9 cellular contexts compared by ENCODE assay signal in genomic region chr1:168504064-168504837, GRCh38. TPM values are rescaled to one million over a fixed set of nuclear protein-coding genes. Genes with fewer than 3 reads are reported as not detected.
DNase-seq lines count a peak whose midpoint lies in the region; ATAC-seq lines count a peak whose summit lies in the region.
"Had no signal": no experiment of that assay in that cellular context is flagged by ENCODE, and none has a peak within 500 bp of the region (broad histone marks: within the 10 kb centered on the region; RNA-seq: fewer than 3 reads in every experiment).

No MANE protein-coding gene starts in this region.

- no peaks in the 10 kb centered on the region for H3K27me3 ChIP-seq in CD8-positive, alpha-beta memory T cell (ENCODE audit: insufficient read depth, low read length, poor library complexity, severe bottlenecking)

- no peaks in the 10 kb centered on the region for H3K9me3 ChIP-seq in CD8-positive, alpha-beta memory T cell (ENCODE audit: low read length)

- H3K4me3 ChIP-seq in CD8-positive, alpha-beta memory T cell (ENCODE audit: low read length), result no peak overlapping the region

- H3K36me3 Mint-ChIP-seq in CD8-positive, alpha-beta memory T cell, result peaks cover 0 to 4% (median 0%) of the 10 kb centered on the region in 3 donors
- no peaks in the 10 kb centered on the region for H3K36me3 Mint-ChIP-seq in dendritic cell treated with granulocyte-macrophage colony-stimulating factor and Interleukin-4, amounts not matched to agents 40 ng/mL and 50 ng/mL, for 4 days (ENCODE audit: low read depth)
- H3K36me3 Mint-ChIP-seq in stimulated activated effector memory CD8-positive, alpha-beta T cell treated with anti-CD3 and anti-CD28 coated beads, Interleukin-12 subunit alpha, Interleukin-12 subunit beta, amount 100 ng/mL, for 72 hours, result no peaks in the 10 kb centered on the region

- intact Hi-C loops in dendritic cell treated with granulocyte-macrophage colony-stimulating factor and Interleukin-4, amounts not matched to agents 40 ng/mL and 50 ng/mL, for 4 days (cut with micrococcal nuclease), result loop anchor here (5.0 kb wide), 1 partner anchor 37 kb away; no protein-coding TSS in a partner anchor

- no peak overlapping the region for H3K27ac ChIP-seq in CD8-positive, alpha-beta memory T cell (ENCODE audit: low read depth, low read length)

- H3K4me1 ChIP-seq in CD8-positive, alpha-beta memory T cell (ENCODE audit: insufficient read depth, low read length), result peaks cover 21% of the 10 kb centered on the region

- CTCF ChIA-PET in CD8-positive, alpha-beta memory T cell (lab: Charles Lee), result interaction anchor here (1.1 to 1.9 kb wide), 3 partner anchors 26 to 65 kb away, joined by 3 to 4 read pairs (median 3); no protein-coding TSS in a partner anchor

- H3K27ac Mint-ChIP-seq in CD8-positive, alpha-beta memory T cell, result peak overlapping the region in 7 of 8 donors; percentile 17 to 77 (median 44)
- H3K27ac Mint-ChIP-seq in dendritic cell treated with granulocyte-macrophage colony-stimulating factor and Interleukin-4, amounts not matched to agents 40 ng/mL and 50 ng/mL, for 4 days, result peak overlapping the region; percentile 53
- H3K27ac Mint-ChIP-seq in stimulated activated effector memory CD8-positive, alpha-beta T cell treated with anti-CD3 and anti-CD28 coated beads, Interleukin-12 subunit alpha, Interleukin-12 subunit beta, amount 100 ng/mL, for 72 hours, result no peak overlapping the region

- H3K9me3 Mint-ChIP-seq in CD8-positive, alpha-beta memory T cell, result no peaks in the 10 kb centered on the region
- no peaks in the 10 kb centered on the region for H3K9me3 Mint-ChIP-seq in dendritic cell treated with granulocyte-macrophage colony-stimulating factor and Interleukin-4, amounts not matched to agents 40 ng/mL and 50 ng/mL, for 4 days
- H3K9me3 Mint-ChIP-seq in stimulated activated effector memory CD8-positive, alpha-beta T cell treated with anti-CD3 and anti-CD28 coated beads, Interleukin-12 subunit alpha, Interleukin-12 subunit beta, amount 100 ng/mL, for 72 hours, result no peaks in the 10 kb centered on the region

- no peak for DNase-seq in CD8-positive, alpha-beta memory T cell
- DNase-seq in stimulated activated effector memory CD8-positive, alpha-beta T cell treated with anti-CD3 and anti-CD28 coated beads, Interleukin-12 subunit alpha, Interleukin-12 subunit beta, amount 100 ng/mL, for 72 hours (ENCODE audit: low spot score in 2 of 2), result peak in 1 of 2 donors; percentile 64
- DNase-seq in islet precursor cell (no peak), NCI-H226 (no peak)

- peak overlapping the region in 3 of 7 donors; percentile 3 to 35 (median 24) for H3K4me3 Mint-ChIP-seq in CD8-positive, alpha-beta memory T cell
- no peak overlapping the region for H3K4me3 Mint-ChIP-seq in dendritic cell treated with granulocyte-macrophage colony-stimulating factor and Interleukin-4, amounts not matched to agents 40 ng/mL and 50 ng/mL, for 4 days
- no peak overlapping the region for H3K4me3 Mint-ChIP-seq in stimulated activated effector memory CD8-positive, alpha-beta T cell treated with anti-CD3 and anti-CD28 coated beads, Interleukin-12 subunit alpha, Interleukin-12 subunit beta, amount 100 ng/mL, for 72 hours
- H3K4me3 Mint-ChIP-seq: neural crest cell had no signal

- H3K4me1 Mint-ChIP-seq in CD8-positive, alpha-beta memory T cell, result peaks cover 48 to 81% (median 61%) of the 10 kb centered on the region in 3 donors
- peaks cover 51% of the 10 kb centered on the region for H3K4me1 Mint-ChIP-seq in dendritic cell treated with granulocyte-macrophage colony-stimulating factor and Interleukin-4, amounts not matched to agents 40 ng/mL and 50 ng/mL, for 4 days (ENCODE audit: low read depth)
- H3K4me1 Mint-ChIP-seq in stimulated activated effector memory CD8-positive, alpha-beta T cell treated with anti-CD3 and anti-CD28 coated beads, Interleukin-12 subunit alpha, Interleukin-12 subunit beta, amount 100 ng/mL, for 72 hours, result peaks cover 67% of the 10 kb centered on the region

- ATAC-seq in GM19463 (IDR thresholded peaks at IDR 0.05; ENCODE audit: unreplicated experiment) (peak; percentile 84), HG03521 (IDR thresholded peaks at IDR 0.05; ENCODE audit: unreplicated experiment) (peak; percentile 58), HG02571 (IDR thresholded peaks at IDR 0.05; ENCODE audit: unreplicated experiment) (no peak)
- ATAC-seq in stimulated activated effector memory CD8-positive, alpha-beta T cell treated with anti-CD3 and anti-CD28 coated beads, Interleukin-12 subunit alpha, Interleukin-12 subunit beta, amount 100 ng/mL, for 72 hours, result peak; percentile 92

- POLR2A ChIA-PET in CD8-positive, alpha-beta memory T cell (lab: Charles Lee), result interaction anchor here (1.3 kb wide), 1 partner anchor 13 kb away, joined by 3 read pairs; no protein-coding TSS in a partner anchor

- H3K36me3 ChIP-seq in CD8-positive, alpha-beta memory T cell (ENCODE audit: insufficient read depth, low read length), result no peaks in the 10 kb centered on the region

- no peaks in the 10 kb centered on the region for H3K27me3 Mint-ChIP-seq in CD8-positive, alpha-beta memory T cell
- H3K27me3 Mint-ChIP-seq in dendritic cell treated with granulocyte-macrophage colony-stimulating factor and Interleukin-4, amounts not matched to agents 40 ng/mL and 50 ng/mL, for 4 days, result no peaks in the 10 kb centered on the region

RNA-seq across cellular contexts. Expression of gene XCL2, which starts 39.5 kb away (rescaled TPM):
- total RNA-seq in CD8-positive, alpha-beta memory T cell, result 100 to 1,000 TPM; 316 to 350 TPM
- 90.6 TPM for polyA plus RNA-seq in CD8-positive, alpha-beta memory T cell
- total RNA-seq: neural crest cell had no signal
